In genomic region chr2:232873909-232874641, GRCh38 we compare ENCODE assay signal across 1 cellular context.
TF ChIP-seq lines count a peak whose summit lies in the region.

No MANE protein-coding gene starts in this region.

TF ChIP-seq in HepG2, 621 proteins besides CTCF, POLR2A, EP300 and RAD21 (continued from another document):
- TF ChIP-seq ZFP41 (CRISPR knock-in tag; IDR thresholded peaks at IDR 0.05; ENCODE audit: borderline replicate concordance), result no peak
- TF ChIP-seq ARNT2 (CRISPR knock-in tag; IDR thresholded peaks at IDR 0.05; ENCODE audit: low read depth), result no peak
- no peak for TF ChIP-seq PAF1 (CRISPR knock-in tag; IDR thresholded peaks at IDR 0.05)
- no peak for TF ChIP-seq HOXA7 (CRISPR knock-in tag; IDR thresholded peaks at IDR 0.05)
- TF ChIP-seq ISL2 (CRISPR knock-in tag; IDR thresholded peaks at IDR 0.05), result no peak
- no peak for TF ChIP-seq PATZ1 (CRISPR knock-in tag; IDR thresholded peaks at IDR 0.05)
- TF ChIP-seq NAIF1 (CRISPR knock-in tag; IDR thresholded peaks at IDR 0.05; ENCODE audit: borderline replicate concordance), result no peak
